25 cellular contexts compared by ENCODE assay signal in genomic region chr7:133820584-133820983, GRCh38.
A peak's percentile ranks its signal among the peaks of the same experiment; 100 is the strongest.
DNase-seq lines count a peak whose midpoint lies in the region; ATAC-seq and TF ChIP-seq lines count a peak whose summit lies in the region.
"Had no signal": no experiment of that assay in that cellular context is flagged by ENCODE, and none has a peak within 500 bp of the region (broad histone marks: within the 10 kb centered on the region; RNA-seq: fewer than 3 reads in every experiment).

No MANE protein-coding gene starts in this region.

- no peaks in the 10 kb centered on the region for H3K27me3 ChIP-seq in A673 (replicated peaks; ENCODE audit: insufficient read depth, low read depth, low read length, poor library complexity)
- H3K27me3 ChIP-seq: BLaER1 treated with 17β-estradiol and CSF1 and Interleukin-3, amounts not matched to agents 10 nM and 100 nM had no signal

- TF ChIP-seq CTCF in A673 (conservative IDR thresholded peaks at IDR 0.05; ENCODE audit: low read depth, low read length) (no peak), chondrocyte (IDR thresholded peaks at IDR 0.05) (no peak), progenitor cell of endocrine pancreas (IDR thresholded peaks at IDR 0.05; ENCODE audit: unreplicated experiment) (no peak)

- peaks cover 4% of the 10 kb centered on the region for H3K36me3 Mint-ChIP-seq in chondrocyte (ENCODE audit: low read depth)
- peaks cover 13% of the 10 kb centered on the region for H3K36me3 Mint-ChIP-seq in progenitor cell of endocrine pancreas (ENCODE audit: insufficient read depth)

- H3K4me3 Mint-ChIP-seq in chondrocyte (ENCODE audit: unreplicated experiment) (no peak overlapping the region), progenitor cell of endocrine pancreas (ENCODE audit: low read depth) (no peak overlapping the region)
- H3K4me3 Mint-ChIP-seq: CD4-positive, alpha-beta memory T cell had no signal

- no TSS peak for BruUV-seq in A673 (replicated peaks; lab: Mats Ljungman, UMichigan)

- no peaks in the 10 kb centered on the region for H3K4me1 ChIP-seq in A673 (ENCODE audit: insufficient read depth, low read length, poor library complexity, severe bottlenecking)
- H3K4me1 ChIP-seq: BLaER1 treated with 17β-estradiol and CSF1 and Interleukin-3, amounts not matched to agents 10 nM and 100 nM had no signal

- H3K4me1 Mint-ChIP-seq in chondrocyte (ENCODE audit: low read depth) (peaks cover 10% of the 10 kb centered on the region), progenitor cell of endocrine pancreas (ENCODE audit: low read depth) (peaks cover 3% of the 10 kb centered on the region)

- H3K27ac Mint-ChIP-seq in chondrocyte (ENCODE audit: unreplicated experiment) = peak overlapping the region; percentile 68
- peak overlapping the region; percentile 56 for H3K27ac Mint-ChIP-seq in progenitor cell of endocrine pancreas

- POLR2A ChIA-PET in A673 (lab: Charles Lee; ENCODE audit: low non-redundant PET) = no interaction called here

- H3K36me3 ChIP-seq in A673 (ENCODE audit: insufficient read depth, low read length, poor library complexity, severe bottlenecking) = no peaks in the 10 kb centered on the region

- H3K9me3 ChIP-seq in A673 (ENCODE audit: low read depth, low read length, poor library complexity, severe bottlenecking) = no peaks in the 10 kb centered on the region
- H3K9me3 ChIP-seq: BLaER1 treated with 17β-estradiol and CSF1 and Interleukin-3, amounts not matched to agents 10 nM and 100 nM had no signal

- intact Hi-C loops in A673 (cut with micrococcal nuclease; ENCODE audit: unreplicated experiment) = no loop called here

- no peaks in the 10 kb centered on the region for H3K27me3 Mint-ChIP-seq in chondrocyte (ENCODE audit: low read depth)
- no peaks in the 10 kb centered on the region for H3K27me3 Mint-ChIP-seq in progenitor cell of endocrine pancreas
- H3K27me3 Mint-ChIP-seq: CD4-positive, alpha-beta memory T cell had no signal

- CTCF ChIA-PET in A673 (lab: Charles Lee) = no interaction called here

- ATAC-seq in GM19324 (IDR thresholded peaks at IDR 0.05; ENCODE audit: low FRiP score, unreplicated experiment) = no peak
- ATAC-seq: HepG2 had no signal

- DNase-seq in DMS79 (lab: John Stamatoyannopoulos, UW) (peak; percentile 19), DMS79 treated with DMSO at 0.1 percent for 48 hours (lab: John Stamatoyannopoulos, UW) (no peak), A673 (ENCODE audit: low spot score) (peak; percentile 6), chondrocyte (ENCODE audit: low spot score) (no peak), progenitor cell of endocrine pancreas (ENCODE audit: low spot score, unreplicated experiment) (no peak), islet precursor cell (no peak), RKO (ENCODE audit: low spot score) (no peak)
- DNase-seq: CD4-positive, alpha-beta memory T cell; COR-L47; GF-D8; H7; Karpas-422; NCI-H1092; NCI-H1436 treated with DMSO at 0.1 percent for 48 hours; NCI-H187 treated with DMSO at 0.1 percent for 48 hours; NCI-H2171 treated with DMSO at 0.1 percent for 48 hours; NCI-H446; NCI-H524 treated with DMSO at 0.1 percent for 48 hours; SHP77 treated with DMSO at 0.1 percent for 48 hours; SW 1271 had no signal

- H3K9me3 Mint-ChIP-seq in chondrocyte (ENCODE audit: low read depth) (no peaks in the 10 kb centered on the region), progenitor cell of endocrine pancreas (ENCODE audit: low read depth) (no peaks in the 10 kb centered on the region)
- H3K9me3 Mint-ChIP-seq: CD4-positive, alpha-beta memory T cell had no signal

- H3K27ac ChIP-seq in A673 (ENCODE audit: low read depth, low read length, poor library complexity, severe bottlenecking) = no peak overlapping the region
- H3K27ac ChIP-seq: 22Rv1; BLaER1 treated with 17β-estradiol and CSF1 and Interleukin-3, amounts not matched to agents 10 nM and 100 nM; RWPE1 had no signal

- H3K4me3 ChIP-seq in A673 (ENCODE audit: low read depth, low read length, poor library complexity, severe bottlenecking) = no peak overlapping the region
- H3K4me3 ChIP-seq: BLaER1 treated with 17β-estradiol and CSF1 and Interleukin-3, amounts not matched to agents 10 nM and 100 nM had no signal

Comparison
In these comparisons a context has a peak if more than half of its experiments do, and no peak if none do; other contexts are left out.
1. DNase-seq: peak in DMS79 (single experiment) and A673 (single experiment); none in DMS79 treated with DMSO at 0.1 percent for 48 hours (single experiment), chondrocyte (single experiment), progenitor cell of endocrine pancreas (single experiment), islet precursor cell (single experiment) and RKO (single experiment).